16 cellular contexts compared by ENCODE assay signal in the genomic region with DNA sequence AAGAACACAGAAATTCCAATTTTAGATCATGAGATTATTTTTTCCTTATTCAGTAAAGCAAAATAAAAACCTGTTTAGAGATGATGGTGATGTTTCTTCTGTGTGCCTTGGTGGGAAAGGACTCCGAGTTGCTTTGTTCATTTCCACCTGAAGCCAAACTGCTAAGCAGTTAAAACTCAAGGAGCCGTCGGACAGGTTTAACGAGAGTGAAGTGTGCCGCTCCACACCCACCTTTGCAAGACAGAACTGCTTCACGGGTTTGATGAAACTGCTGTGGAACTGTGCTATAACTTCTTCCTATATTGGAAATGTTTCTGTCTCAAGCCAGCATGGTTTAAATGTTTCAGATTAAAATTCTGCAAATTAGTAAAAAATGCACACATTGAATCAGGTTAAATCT. TPM values are rescaled to one million over a fixed set of nuclear protein-coding genes. Genes with fewer than 3 reads are reported as not detected.
DNase-seq lines count a peak whose midpoint lies in the region; ATAC-seq, FAIRE-seq and TF ChIP-seq lines count a peak whose summit lies in the region.
"Had no signal": no experiment of that assay in that cellular context is flagged by ENCODE, and none has a peak within 500 bp of the region (broad histone marks: within the 10 kb centered on the region; RNA-seq: fewer than 3 reads in every experiment).

No MANE protein-coding gene starts in this region.

- H3K4me3 ChIP-seq in astrocyte (ENCODE audit: insufficient read depth, low read depth, low read length) (no peak overlapping the region), left lung (no peak overlapping the region)
- H3K4me3 ChIP-seq: gastrocnemius medialis, GM12878 had no signal

- no peaks in the 10 kb centered on the region for H4K20me1 ChIP-seq in astrocyte (ENCODE audit: insufficient read depth, low read length)

- H3K27ac ChIP-seq in astrocyte (ENCODE audit: low read depth, low read length) (no peak overlapping the region), left lung (no peak overlapping the region)
- H3K27ac ChIP-seq: gastrocnemius medialis, neutrophil had no signal

- ATAC-seq in left lung, result peak; percentile 92
- ATAC-seq: activated T-cell treated with anti-CD3 and anti-CD28 coated beads, Interleukin-2, amount 50 U/mL, for 72 hours; gastrocnemius medialis; GM12878 had no signal

- H3K4me1 Mint-ChIP-seq in astrocyte (ENCODE audit: low read depth, unreplicated experiment), result peaks cover 43% of the 10 kb centered on the region
- H3K4me1 Mint-ChIP-seq: IgD-negative memory B cell had no signal

- H3K27me3 Mint-ChIP-seq in astrocyte (ENCODE audit: low read depth, unreplicated experiment), result no peaks in the 10 kb centered on the region

- H3K9me3 Mint-ChIP-seq in astrocyte (ENCODE audit: unreplicated experiment), result no peaks in the 10 kb centered on the region
- H3K9me3 Mint-ChIP-seq: activated T-cell treated with anti-CD3 and anti-CD28 coated beads, Interleukin-2, amount 50 U/mL, for 72 hours; IgD-negative memory B cell had no signal

- TF ChIP-seq CTCF in astrocyte (IDR thresholded peaks at IDR 0.05; ENCODE audit: insufficient read depth, low read depth, low read length), result no peak
- no peak for TF ChIP-seq CTCF in left lung (IDR thresholded peaks at IDR 0.05)

- H3K36me3 Mint-ChIP-seq in astrocyte (ENCODE audit: low read depth, unreplicated experiment), result no peaks in the 10 kb centered on the region

- no peak overlapping the region for H3K9ac ChIP-seq in astrocyte (ENCODE audit: low read length)

- H3K4me1 ChIP-seq in astrocyte (ENCODE audit: insufficient read depth, low read length), result peaks cover 21% of the 10 kb centered on the region
- no peaks in the 10 kb centered on the region for H3K4me1 ChIP-seq in left lung
- H3K4me1 ChIP-seq: gastrocnemius medialis had no signal

- H3K4me2 ChIP-seq in astrocyte (ENCODE audit: low read length), result no peak overlapping the region

- H2AFZ ChIP-seq in astrocyte (ENCODE audit: low read depth, low read length), result peak overlapping the region; percentile 27

- H3K79me2 ChIP-seq in astrocyte (ENCODE audit: insufficient read depth, low read length), result no peaks in the 10 kb centered on the region

- H3K27me3 ChIP-seq in astrocyte (ENCODE audit: insufficient read depth, low read length) (no peaks in the 10 kb centered on the region), left lung (peaks cover 6 to 53% of the 10 kb centered on the region in 2 donors)

- H3K9me3 ChIP-seq in astrocyte (ENCODE audit: insufficient read depth, low read depth, low read length), result no peaks in the 10 kb centered on the region
- H3K9me3 ChIP-seq in left lung, result no peaks in the 10 kb centered on the region
- H3K9me3 ChIP-seq: gastrocnemius medialis, neutrophil had no signal

- no peaks in the 10 kb centered on the region for H3K36me3 ChIP-seq in astrocyte (ENCODE audit: insufficient read depth, low read length)
- H3K36me3 ChIP-seq in left lung, result no peaks in the 10 kb centered on the region
- H3K36me3 ChIP-seq: gastrocnemius medialis, neutrophil had no signal

- FAIRE-seq in astrocyte (lab: Jason Lieb, UNC), result no peak
- FAIRE-seq: GM12878 had no signal

- no peak overlapping the region for H3K4me3 Mint-ChIP-seq in astrocyte (ENCODE audit: unreplicated experiment)
- H3K4me3 Mint-ChIP-seq: activated T-cell treated with anti-CD3 and anti-CD28 coated beads, Interleukin-2, amount 50 U/mL, for 72 hours; IgD-negative memory B cell had no signal

- intact Hi-C loops in left lung (cut with DNase I), result no loop called here

- DNase-seq in SIG-M5 treated with dmso at 0.1 percent for 504 hours (lab: John Stamatoyannopoulos, UW; ENCODE audit: unreplicated experiment) (peak; percentile 23), SIG-M5 (lab: John Stamatoyannopoulos, UW) (no peak), astrocyte (ENCODE audit: low read depth) (no peak), left lung (peak in 1 of 2 donors; percentile 60), ureter (ENCODE audit: low spot score) (peak; percentile 74), inferior parietal cortex (ENCODE audit: extremely low spot score) (no peak), A172 (ENCODE audit: low spot score) (no peak), middle frontal gyrus (ENCODE audit: extremely low spot score, low spot score) (no peak)
- DNase-seq: activated CD4-positive, alpha-beta T cell treated with anti-CD3 and anti-CD28 coated beads for 4 hours; activated T-cell treated with anti-CD3 and anti-CD28 coated beads, Interleukin-2, amount 50 U/mL, for 72 hours; aorta; gastrocnemius medialis; stimulated activated CD4-positive, alpha-beta T cell treated with anti-CD3 and anti-CD28 coated beads, Interleukin-15, amount 100 ng/mL, for 24 hours had no signal

- peak overlapping the region; percentile 71 for H3K27ac Mint-ChIP-seq in astrocyte (ENCODE audit: unreplicated experiment)
- H3K27ac Mint-ChIP-seq: activated T-cell treated with anti-CD3 and anti-CD28 coated beads, Interleukin-2, amount 50 U/mL, for 72 hours; IgD-negative memory B cell had no signal

RNA-seq across cellular contexts. Expression of a gene that starts 9.2 kb away (rescaled TPM):
- 468 and 555 TPM in 2 replicates for total RNA-seq in astrocyte
- total RNA-seq in left lung, result 10 to 100 TPM; 15.1 to 29.2 TPM
- 67.6 TPM for total RNA-seq in ureter
- total RNA-seq in A172 (2014; rRNA removed; shearing (Covaris generic)), result 39.5 and 40.9 TPM in 2 replicates

RNA-seq across cellular contexts. Expression of a gene that starts 57.8 kb away (rescaled TPM):
- total RNA-seq in astrocyte (10.2 and 13.1 TPM in 2 replicates), left lung (10 to 100 TPM in 1 of 2 donors, 1 to 10 TPM in 1; 7.6 to 11.6 TPM), ureter (12.2 TPM)
- total RNA-seq in A172 (2014; rRNA removed; shearing (Covaris generic)), result 12.6 and 17.0 TPM in 2 replicates

Comparison
In these comparisons a context has a peak if more than half of its experiments do, and no peak if none do; other contexts are left out.
1. DNase-seq: peak in SIG-M5 treated with dmso at 0.1 percent for 504 hours (single experiment) and ureter (single experiment); none in SIG-M5 (single experiment), astrocyte (single experiment), inferior parietal cortex (single experiment), A172 (single experiment) and middle frontal gyrus (single experiment).